27 cellular contexts compared by ENCODE assay signal in the genomic region with DNA sequence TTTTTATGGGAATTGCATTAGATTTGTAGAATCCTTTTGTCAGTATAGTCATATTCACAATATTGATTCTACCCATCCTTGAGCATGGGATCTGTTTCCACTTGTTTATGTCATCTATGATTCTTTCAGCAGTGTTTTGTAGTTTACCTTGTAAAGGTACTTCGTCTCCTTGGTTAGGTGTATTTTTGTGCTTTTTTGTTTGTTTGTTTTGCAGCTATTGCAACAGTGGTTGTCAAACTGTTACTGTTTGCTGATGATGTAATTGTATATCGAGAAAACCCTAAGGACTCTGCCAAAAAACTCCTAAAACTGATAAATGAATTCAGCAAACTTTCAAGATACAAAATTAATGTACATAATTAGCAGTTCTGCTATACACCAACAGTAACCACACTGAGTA.
"Had no signal": no experiment of that assay in that cellular context is flagged by ENCODE, and none has a peak within 500 bp of the region (broad histone marks: within the 10 kb centered on the region; RNA-seq: fewer than 3 reads in every experiment).

No MANE protein-coding gene starts in this region.

- H3K4me3 Mint-ChIP-seq: dendritic cell treated with granulocyte-macrophage colony-stimulating factor and Interleukin-4, amounts not matched to agents 40 ng/mL and 50 ng/mL, for 4 days; effector memory CD8-positive, alpha-beta T cell; endodermal cell; immature natural killer cell; mesothelial cell of epicardium; naive B cell; naive thymus-derived CD8-positive, alpha-beta T cell had no signal

- H3K9me3 ChIP-seq: colonic mucosa, esophagus squamous epithelium, lower lobe of right lung had no signal

- H3K27me3 Mint-ChIP-seq: dendritic cell treated with granulocyte-macrophage colony-stimulating factor and Interleukin-4, amounts not matched to agents 40 ng/mL and 50 ng/mL, for 4 days; effector memory CD8-positive, alpha-beta T cell; naive B cell had no signal

- H3K4me1 Mint-ChIP-seq: endodermal cell; immature natural killer cell; mesothelial cell of epicardium; naive B cell; naive thymus-derived CD8-positive, alpha-beta T cell had no signal

- H3K36me3 ChIP-seq: colonic mucosa, esophagus squamous epithelium, gastrocnemius medialis, heart right ventricle, left ventricle myocardium inferior, lower lobe of right lung had no signal

- FAIRE-seq: keratinocyte had no signal

- H3K9me3 Mint-ChIP-seq: effector memory CD8-positive, alpha-beta T cell had no signal

- H3K27ac ChIP-seq: colonic mucosa, epithelial cell of prostate, esophagus squamous epithelium, gastrocnemius medialis, heart right ventricle, left ventricle myocardium inferior, lower lobe of right lung had no signal

- H3K4me3 ChIP-seq: colonic mucosa, esophagus squamous epithelium, gastrocnemius medialis, heart right ventricle, left ventricle myocardium inferior, lower lobe of right lung, mucosa of descending colon had no signal

- DNase-seq: colonic mucosa; cortex of kidney; effector CD8-positive, alpha-beta T cell; effector memory CD8-positive, alpha-beta T cell; endodermal cell; erythroblast; esophagus squamous epithelium; foreskin fibroblast; foreskin melanocyte; gastrocnemius medialis; glutamatergic neuron; head of caudate nucleus; heart right ventricle; hippocampal formation; immature natural killer cell; left cardiac atrium; left ventricle myocardium inferior; lower lobe of right lung; mesenchymal stem cell; mucosa of descending colon; naive B cell; naive thymus-derived CD8-positive, alpha-beta T cell had no signal

- H3K27ac Mint-ChIP-seq: dendritic cell treated with granulocyte-macrophage colony-stimulating factor and Interleukin-4, amounts not matched to agents 40 ng/mL and 50 ng/mL, for 4 days; effector memory CD8-positive, alpha-beta T cell; endodermal cell; immature natural killer cell; mesothelial cell of epicardium; naive B cell; naive thymus-derived CD8-positive, alpha-beta T cell had no signal

- ATAC-seq: effector memory CD8-positive, alpha-beta T cell; esophagus mucosa; gastrocnemius medialis; heart right ventricle; left cardiac atrium; lower lobe of right lung; mucosa of descending colon; naive thymus-derived CD8-positive, alpha-beta T cell had no signal

- H3K4me1 ChIP-seq: colonic mucosa, esophagus squamous epithelium, gastrocnemius medialis, heart right ventricle, left ventricle myocardium inferior, lower lobe of right lung had no signal

- H3K36me3 Mint-ChIP-seq: immature natural killer cell; mesothelial cell of epicardium; naive B cell; naive thymus-derived CD8-positive, alpha-beta T cell had no signal

- H3K27me3 ChIP-seq: colonic mucosa, esophagus squamous epithelium, gastrocnemius medialis, heart right ventricle had no signal
